34 cellular contexts compared by ENCODE assay signal in genomic region chr9:1373445-1373844, GRCh38.
"Had no signal": no experiment of that assay in that cellular context is flagged by ENCODE, and none has a peak within 500 bp of the region (broad histone marks: within the 10 kb centered on the region; RNA-seq: fewer than 3 reads in every experiment).

No MANE protein-coding gene starts in this region.

- H3K27me3 ChIP-seq: adrenal gland, ascending aorta, body of pancreas, brain microvascular endothelial cell, breast epithelium, cardiac muscle cell had no signal

- H3K4me1 ChIP-seq: adrenal gland, ascending aorta, breast epithelium had no signal

- H3K36me3 ChIP-seq: adrenal gland, ascending aorta, brain microvascular endothelial cell, breast epithelium, cardiac muscle cell had no signal

- DNase-seq: activated effector memory CD4-positive, alpha-beta T cell treated with anti-CD3 and anti-CD28 coated beads, Interleukin-2, amount 50 U/mL, for 16 hours; activated effector memory CD4-positive, alpha-beta T cell treated with Interleukin-2 at 50 U/mL for 16 hours; activated gamma-delta T cell; activated gamma-delta T cell treated with Interleukin-2 at 50 U/mL for 16 hours; activated naive CD4-positive, alpha-beta T cell treated with anti-CD3 and anti-CD28 coated beads for 36 hours; activated naive CD4-positive, alpha-beta T cell treated with anti-CD3 and anti-CD28 coated beads, Interleukin-2, amount 10 ng/mL, durations not matched to agents 7 days and 5 days; activated naive CD4-positive, alpha-beta T cell treated with anti-CD3 and anti-CD28 coated beads, Interleukin-2, amount 50 U/mL, for 16 hours; activated naive CD4-positive, alpha-beta T cell treated with Interleukin-2 at 50 U/mL for 16 hours; activated naive CD8-positive, alpha-beta T cell treated with anti-CD3 and anti-CD28 coated beads for 36 hours; activated naive CD8-positive, alpha-beta T cell treated with anti-CD3 and anti-CD28 coated beads, Interleukin-2, amount 10 ng/mL, durations not matched to agents 7 days and 5 days; activated naive CD8-positive, alpha-beta T cell treated with anti-CD3 and anti-CD28 coated beads, Interleukin-2, amount 50 U/mL, for 24 hours; activated T-cell treated with anti-CD3 and anti-CD28 coated beads for 4 hours; activated T-cell treated with anti-CD3 and anti-CD28 coated beads, Interleukin-2, amount 50 U/mL, for 1 hour; activated T-cell treated with anti-CD3 and anti-CD28 coated beads, Interleukin-2, amount 50 U/mL, for 24 hours; activated T-cell treated with anti-CD3 and anti-CD28 coated beads, Interleukin-2, amount 50 U/mL, for 4 hours; activated T-cell treated with anti-CD3 and anti-CD28 coated beads, Interleukin-2, amount 50 U/mL, for 48 hours; activated T-cell treated with anti-CD3 and anti-CD28 coated beads, Interleukin-2, amount 50 U/mL, for 72 hours; adrenal gland; amniotic stem cell; amygdala; anterior cingulate cortex; aorta; body of pancreas; brain microvascular endothelial cell; caudate nucleus; central memory CD4-positive, alpha-beta T cell; cerebellar nuclear complex had no signal

- H3K4me3 ChIP-seq: adrenal gland, ascending aorta, body of pancreas, breast epithelium, cardiac muscle cell had no signal

- H3K9me3 ChIP-seq: adrenal gland, ascending aorta, body of pancreas, breast epithelium had no signal

- FAIRE-seq: astrocyte, bronchial epithelial cell had no signal

- H3K27ac ChIP-seq: adrenal gland, ascending aorta, body of pancreas, brain microvascular endothelial cell, breast epithelium, cardiac muscle cell had no signal

- ATAC-seq: activated naive CD4-positive, alpha-beta T cell treated with anti-CD3 and anti-CD28 coated beads, Interleukin-2, amount 50 U/mL, for 72 hours; activated naive CD8-positive, alpha-beta T cell treated with anti-CD3 and anti-CD28 coated beads, Interleukin-2, amount 50 U/mL, for 24 hours; activated T-cell treated with anti-CD3 and anti-CD28 coated beads, Interleukin-2, amount 50 U/mL, for 4 hours; activated T-cell treated with anti-CD3 and anti-CD28 coated beads, Interleukin-2, amount 50 U/mL, for 72 hours; activated T-helper 17 cell treated with anti-CD3 and anti-CD28 coated beads, Interleukin-2, amount 50 U/mL, for 72 hours; body of pancreas had no signal
